Comparison of ENCODE assay signal across 10 cellular contexts in genomic region chrX:15849555-15849954, GRCh38. TPM values are rescaled to one million over a fixed set of nuclear protein-coding genes. Genes with fewer than 3 reads are reported as not detected.
DNase-seq lines count a peak whose midpoint lies in the region; ATAC-seq and TF ChIP-seq lines count a peak whose summit lies in the region.
"Had no signal": no experiment of that assay in that cellular context is flagged by ENCODE, and none has a peak within 500 bp of the region (broad histone marks: within the 10 kb centered on the region; RNA-seq: fewer than 3 reads in every experiment).

No MANE protein-coding gene starts in this region.

- no peaks in the 10 kb centered on the region for H3K27me3 ChIP-seq in CD4-positive, alpha-beta T cell (ENCODE audit: control insufficient read depth, insufficient read depth, low read length)
- no peaks in the 10 kb centered on the region for H3K27me3 ChIP-seq in MM.1S (replicated peaks; ENCODE audit: insufficient read depth, low read length)
- no peaks in the 10 kb centered on the region for H3K27me3 ChIP-seq in mesendoderm (ENCODE audit: insufficient read depth, low read length, poor library complexity)

- no peaks in the 10 kb centered on the region for H3K9me3 Mint-ChIP-seq in CD4-positive, alpha-beta T cell
- H3K9me3 Mint-ChIP-seq in chondrocyte (ENCODE audit: low read depth), result no peaks in the 10 kb centered on the region
- H3K9me3 Mint-ChIP-seq: IgD-negative memory B cell had no signal

- H3K9me3 ChIP-seq in CD4-positive, alpha-beta T cell (ENCODE audit: control insufficient read depth, low read length), result no peaks in the 10 kb centered on the region
- no peaks in the 10 kb centered on the region for H3K9me3 ChIP-seq in MM.1S (replicated peaks; ENCODE audit: insufficient read depth, low read length)
- H3K9me3 ChIP-seq: prostate gland had no signal

- no peak overlapping the region for H2BK15ac ChIP-seq in mesendoderm (replicated peaks; ENCODE audit: low read depth)

- peak overlapping the region; percentile 63 for H3K4me2 ChIP-seq in MM.1S (ENCODE audit: low read depth, low read length)
- H3K4me2 ChIP-seq in mesendoderm (ENCODE audit: low read length), result no peak overlapping the region

- H3K4ac ChIP-seq in mesendoderm (ENCODE audit: low read depth, low read length), result no peak overlapping the region

- H4K20me1 ChIP-seq in MM.1S (ENCODE audit: insufficient read depth, low read length), result no peaks in the 10 kb centered on the region

- peaks cover 64% of the 10 kb centered on the region for H3K79me2 ChIP-seq in MM.1S (ENCODE audit: low read length)
- H3K79me2 ChIP-seq in mesendoderm (ENCODE audit: control insufficient read depth, insufficient read depth, low read length), result peaks cover 42% of the 10 kb centered on the region

- no peak for ATAC-seq in CD4-positive, alpha-beta T cell (ENCODE audit: poor library complexity)
- ATAC-seq in HG02973 (IDR thresholded peaks at IDR 0.05; ENCODE audit: unreplicated experiment) (no peak), GM18511 (IDR thresholded peaks at IDR 0.05; ENCODE audit: unreplicated experiment) (no peak)

- no peaks in the 10 kb centered on the region for H3K79me1 ChIP-seq in mesendoderm (ENCODE audit: low read length)

- POLR2A ChIA-PET in CD4-positive, alpha-beta T cell (lab: Charles Lee), result no interaction called here

- H3K4me1 ChIP-seq in MM.1S (ENCODE audit: low read length) (peaks cover 27% of the 10 kb centered on the region), mesendoderm (ENCODE audit: control insufficient read depth, low read depth, low read length) (no peaks in the 10 kb centered on the region)
- H3K4me1 ChIP-seq: prostate gland had no signal

- H3K27ac Mint-ChIP-seq in CD4-positive, alpha-beta T cell, result peak overlapping the region; percentile 0
- no peak overlapping the region for H3K27ac Mint-ChIP-seq in chondrocyte (ENCODE audit: unreplicated experiment)

- H3K36me3 Mint-ChIP-seq in CD4-positive, alpha-beta T cell (ENCODE audit: low read depth), result peaks cover 44% of the 10 kb centered on the region
- peaks cover 11% of the 10 kb centered on the region for H3K36me3 Mint-ChIP-seq in chondrocyte (ENCODE audit: low read depth)

- H3K27ac ChIP-seq in CD4-positive, alpha-beta T cell (ENCODE audit: low read depth, low read length), result no peak overlapping the region
- H3K27ac ChIP-seq in MM.1S (ENCODE audit: low read length) (peak overlapping the region; percentile 52; the same call in 1 of the 2 replicates), mesendoderm (ENCODE audit: low read depth, low read length) (no peak overlapping the region)
- H3K27ac ChIP-seq: prostate gland had no signal

- H3K4me3 ChIP-seq in MM.1S (ENCODE audit: low read length), result no peak overlapping the region
- no peak overlapping the region for H3K4me3 ChIP-seq in mesendoderm (ENCODE audit: low read length)
- H3K4me3 ChIP-seq: prostate gland had no signal

- no peak overlapping the region for H3K18ac ChIP-seq in mesendoderm (ENCODE audit: low read length)

- H3K36me3 ChIP-seq in MM.1S (replicated peaks; ENCODE audit: insufficient read depth, low read length), result no peaks in the 10 kb centered on the region
- H3K36me3 ChIP-seq in mesendoderm (ENCODE audit: control insufficient read depth, insufficient read depth, low read length), result peaks cover 2% of the 10 kb centered on the region
- H3K36me3 ChIP-seq: prostate gland had no signal

- no peak overlapping the region for H3K56ac ChIP-seq in mesendoderm (ENCODE audit: low read length)

- no peak overlapping the region for H2AFZ ChIP-seq in MM.1S (ENCODE audit: low read length)

- H3K23ac ChIP-seq in mesendoderm (ENCODE audit: low read length), result no peak overlapping the region

- no peak for TF ChIP-seq CTCF in CD4-positive, alpha-beta T cell (IDR thresholded peaks at IDR 0.05)
- peak; percentile 14; the same call in 1 of the 2 replicates for TF ChIP-seq CTCF in MM.1S (IDR thresholded peaks at IDR 0.05; ENCODE audit: low read length)
- peak; percentile 76 for TF ChIP-seq CTCF in chondrocyte (IDR thresholded peaks at IDR 0.05)

- CTCF ChIA-PET in CD4-positive, alpha-beta T cell (lab: Charles Lee), result interaction anchor here (1.9 kb wide), 1 partner anchor 10 kb away, joined by 4 read pairs; no protein-coding TSS in a partner anchor

- no peak overlapping the region for H2BK120ac ChIP-seq in mesendoderm (ENCODE audit: low read depth, low read length)

- no peaks in the 10 kb centered on the region for H3K27me3 Mint-ChIP-seq in CD4-positive, alpha-beta T cell
- no peaks in the 10 kb centered on the region for H3K27me3 Mint-ChIP-seq in chondrocyte (ENCODE audit: low read depth)
- H3K27me3 Mint-ChIP-seq: IgD-negative memory B cell had no signal

- H3K4me3 Mint-ChIP-seq in CD4-positive, alpha-beta T cell, result no peak overlapping the region
- H3K4me3 Mint-ChIP-seq in chondrocyte (ENCODE audit: unreplicated experiment), result no peak overlapping the region

- H4K5ac ChIP-seq in mesendoderm (ENCODE audit: low read length), result no peak overlapping the region

- DNase-seq in CD4-positive, alpha-beta T cell, result no peak
- no peak for DNase-seq in MM.1S
- DNase-seq in chondrocyte (ENCODE audit: low spot score), result no peak
- DNase-seq in mesendoderm, result peak; percentile 59
- DNase-seq in stimulated activated CD4-positive, alpha-beta T cell treated with anti-CD3 and anti-CD28 coated beads, Interleukin-12 subunit alpha, Interleukin-12 subunit beta, amount 100 ng/mL, for 4 hours, result no peak
- DNase-seq in NCI-H146 treated with DMSO at 0.1 percent for 48 hours (lab: John Stamatoyannopoulos, UW; ENCODE audit: unreplicated experiment), result no peak

- no peak overlapping the region for H2BK5ac ChIP-seq in mesendoderm (ENCODE audit: low read length)

- H2AK5ac ChIP-seq in mesendoderm (ENCODE audit: low read length), result no peak overlapping the region

- no peaks in the 10 kb centered on the region for H3K9me2 ChIP-seq in MM.1S (replicated peaks; ENCODE audit: insufficient read depth, low read length)

- H3F3A ChIP-seq in MM.1S (ENCODE audit: insufficient read depth, low read length), result peaks cover 6% of the 10 kb centered on the region

- H3K4me1 Mint-ChIP-seq in CD4-positive, alpha-beta T cell (ENCODE audit: low read depth), result peaks cover 42% of the 10 kb centered on the region
- peaks cover 20% of the 10 kb centered on the region for H3K4me1 Mint-ChIP-seq in chondrocyte (ENCODE audit: low read depth)

- no peak overlapping the region for H4K8ac ChIP-seq in mesendoderm (ENCODE audit: low read depth, low read length)

- intact Hi-C loops in CD4-positive, alpha-beta T cell (cut with DNase I, micrococcal nuclease), result no loop called here

- no CpG with 5 or more reads among the region's 5 CpGs for whole genome bisulfite sequencing in mesendoderm (ENCODE audit: extremely low coverage, insufficient coverage, low lambda C conversion rate)

- H3K9ac ChIP-seq in MM.1S (ENCODE audit: low read length) (no peak overlapping the region), mesendoderm (ENCODE audit: low read length) (no peak overlapping the region)

RNA-seq across cellular contexts. Expression of gene AP1S2, which starts 5.1 kb away (rescaled TPM):
- total RNA-seq in CD4-positive, alpha-beta T cell, result 10 to 100 TPM; 20.0 to 20.8 TPM
- total RNA-seq in chondrocyte, result 59.1 to 72.5 TPM (median 68.4 TPM) in 3 replicates
- polyA plus RNA-seq in mesendoderm (2013, experiment 1 of 2), result 63.6 TPM
- polyA plus RNA-seq in mesendoderm (2013, experiment 2 of 2), result 64.5 TPM

RNA-seq across cellular contexts. Expression of gene ZRSR2, which starts 59.3 kb away (rescaled TPM):
- total RNA-seq in CD4-positive, alpha-beta T cell, result 10 to 100 TPM; 18.4 to 21.1 TPM
- total RNA-seq in chondrocyte, result 12.2 to 21.4 TPM (median 13.9 TPM) in 3 replicates
- 12.3 TPM for polyA plus RNA-seq in mesendoderm (2013, experiment 1 of 2)
- polyA plus RNA-seq in mesendoderm (2013, experiment 2 of 2), result 12.9 TPM
